11 cellular contexts compared by ENCODE assay signal in genomic region chr10:130541090-130541489, GRCh38.
"Had no signal": no experiment of that assay in that cellular context is flagged by ENCODE, and none has a peak within 500 bp of the region (broad histone marks: within the 10 kb centered on the region; RNA-seq: fewer than 3 reads in every experiment).

No MANE protein-coding gene starts in this region.

- FAIRE-seq: H1, H54 had no signal

- H3K36me3 ChIP-seq: HAP-1 had no signal

- ATAC-seq: GM23338, HCT116 had no signal

- DNase-seq: GM23248, GOT3, H7, H9, HCEC 1CT, HFFc6 had no signal

- H3K4me1 ChIP-seq: HAP-1 had no signal

- H3K27ac ChIP-seq: GM23248 had no signal

- H3K4me3 ChIP-seq: GM23248, GM23338, HAP-1 had no signal

- H3K9me3 ChIP-seq: HAP-1 had no signal
